ENCODE assay signal across 10 cellular contexts in the genomic region with DNA sequence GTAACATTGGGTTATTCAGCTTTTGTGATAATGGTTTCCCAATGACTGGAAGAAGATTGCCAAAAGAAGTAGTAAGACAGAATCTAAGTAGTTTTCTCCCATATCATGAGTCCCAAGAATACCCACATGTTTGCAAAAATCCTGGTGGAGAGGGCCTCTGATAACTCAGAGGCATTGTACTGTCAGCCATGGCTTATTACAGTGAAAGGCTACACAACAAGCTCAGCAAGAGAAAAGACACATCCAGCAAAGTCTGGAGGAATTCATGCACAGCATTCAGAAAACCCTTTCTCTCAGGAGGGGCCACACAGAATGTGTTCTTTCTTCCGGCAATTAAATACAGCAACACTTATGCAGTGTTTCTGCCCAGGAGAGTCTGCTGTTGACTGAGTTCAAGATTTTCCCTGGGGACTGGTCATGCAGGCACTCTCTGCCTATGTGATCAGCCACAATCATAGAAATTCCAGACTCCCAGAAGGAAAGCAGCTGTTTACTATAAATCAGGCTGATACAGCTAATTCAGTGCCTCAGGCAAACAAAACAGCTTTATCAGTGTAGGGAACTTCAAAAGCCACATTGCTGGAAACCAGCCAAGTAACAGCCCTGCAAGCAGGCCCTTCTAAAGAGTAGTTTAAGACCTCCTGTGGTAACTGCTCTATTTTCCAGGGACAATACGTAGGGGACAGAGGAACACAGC.
DNase-seq lines count a peak whose midpoint lies in the region; ATAC-seq and TF ChIP-seq lines count a peak whose summit lies in the region.
"Had no signal": no experiment of that assay in that cellular context is flagged by ENCODE, and none has a peak within 500 bp of the region (broad histone marks: within the 10 kb centered on the region; RNA-seq: fewer than 3 reads in every experiment).

No MANE protein-coding gene starts in this region.

- H3K4me1 ChIP-seq in BE2C, result peaks cover 15% of the 10 kb centered on the region
- H3K4me1 ChIP-seq: colonic mucosa had no signal

- ATAC-seq in HG03520 (IDR thresholded peaks at IDR 0.05; ENCODE audit: unreplicated experiment) (no peak), GM18498 (IDR thresholded peaks at IDR 0.05; ENCODE audit: unreplicated experiment) (no peak)

- H3K27me3 ChIP-seq in BE2C, result no peaks in the 10 kb centered on the region
- H3K27me3 ChIP-seq: colonic mucosa had no signal

- no peaks in the 10 kb centered on the region for H3K9me3 ChIP-seq in BE2C
- H3K9me3 ChIP-seq: colonic mucosa had no signal

- TF ChIP-seq CTCF in BE2C (IDR thresholded peaks at IDR 0.05; ENCODE audit: low read depth, low read length), result no peak

- H3K36me3 ChIP-seq in BE2C, result no peaks in the 10 kb centered on the region
- H3K36me3 ChIP-seq: colonic mucosa had no signal

- H3K4me3 ChIP-seq in BE2C (ENCODE audit: low read depth, low read length), result no peak overlapping the region
- H3K4me3 ChIP-seq: colonic mucosa had no signal

- peak; percentile 94 for DNase-seq in BE2C
- DNase-seq in NCI-H1092 (lab: John Stamatoyannopoulos, UW), result peak; percentile 83
- peak; percentile 98 for DNase-seq in SK-N-DZ (ENCODE audit: low spot score)
- DNase-seq in inferior parietal cortex (ENCODE audit: extremely low spot score), result peak; percentile 13
- no peak for DNase-seq in SHP77 treated with DMSO at 0.1 percent for 48 hours (lab: John Stamatoyannopoulos, UW)
- DNase-seq in mucosa of gallbladder (ENCODE audit: low spot score), result no peak
- DNase-seq: colonic mucosa, T-helper 9 cell had no signal

Comparison
In these comparisons a context has a peak if more than half of its experiments do, and no peak if none do; other contexts are left out.
1. DNase-seq: peak in BE2C (single experiment), NCI-H1092 (single experiment), SK-N-DZ (single experiment) and inferior parietal cortex (single experiment); none in SHP77 treated with DMSO at 0.1 percent for 48 hours (single experiment) and mucosa of gallbladder (single experiment).